In genomic region chr6:2178125-2178524, GRCh38 we compare ENCODE assay signal across 8 cellular contexts.
"Had no signal": no experiment of that assay in that cellular context is flagged by ENCODE, and none has a peak within 500 bp of the region (broad histone marks: within the 10 kb centered on the region; RNA-seq: fewer than 3 reads in every experiment).

No MANE protein-coding gene starts in this region.

- H3K27me3 Mint-ChIP-seq: IgD-negative memory B cell had no signal

- ATAC-seq: K562 had no signal

- H3K4me3 Mint-ChIP-seq: IgD-negative memory B cell had no signal

- H3K9ac ChIP-seq: KMS-11 had no signal

- H3K4me3 ChIP-seq: K562 had no signal

- DNase-seq: IMR-90, KBM-7, KG1 had no signal

- H3K4me2 ChIP-seq: KMS-11 had no signal

- H3K27ac Mint-ChIP-seq: IgD-negative memory B cell had no signal

- H3K27ac ChIP-seq: HL-60, KMS-11 had no signal

- FAIRE-seq: HTR-8/SVneo, K562 had no signal
